20 cellular contexts compared by ENCODE assay signal in the genomic region with DNA sequence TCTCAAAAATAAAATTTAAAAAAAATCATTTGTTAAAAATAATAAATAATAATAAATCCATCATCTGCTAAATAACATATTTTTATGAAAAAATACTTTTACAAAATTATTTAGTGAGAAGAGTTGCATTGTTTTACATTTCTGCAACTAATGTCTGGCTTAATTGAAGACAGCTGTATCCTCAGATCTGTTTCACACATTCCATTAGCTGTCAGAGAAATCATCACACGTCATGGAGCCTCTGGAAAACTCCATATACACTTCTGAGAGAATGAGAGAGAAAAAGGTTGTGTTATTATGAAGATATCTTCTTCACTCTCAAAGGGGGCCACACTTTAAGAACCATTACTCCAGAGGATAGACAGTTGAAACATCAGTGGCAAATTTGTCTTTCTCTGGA. TPM values are rescaled to one million over a fixed set of nuclear protein-coding genes. Genes with fewer than 3 reads are reported as not detected.
DNase-seq lines count a peak whose midpoint lies in the region; ATAC-seq and TF ChIP-seq lines count a peak whose summit lies in the region.
"Had no signal": no experiment of that assay in that cellular context is flagged by ENCODE, and none has a peak within 500 bp of the region (broad histone marks: within the 10 kb centered on the region; RNA-seq: fewer than 3 reads in every experiment).

No MANE protein-coding gene starts in this region.

- no peak overlapping the region for H3K9ac ChIP-seq in fibroblast of lung (ENCODE audit: insufficient read depth, low read length)
- H3K9ac ChIP-seq: KMS-11 had no signal

- H3K27me3 ChIP-seq in left ventricle myocardium inferior (ENCODE audit: low read depth) (no peaks in the 10 kb centered on the region), fibroblast of lung (ENCODE audit: control insufficient read depth, insufficient read depth, low read length) (no peaks in the 10 kb centered on the region), sigmoid colon (no peaks in the 10 kb centered on the region), uterus (no peaks in the 10 kb centered on the region)

- intact Hi-C loops in left ventricle myocardium inferior (cut with micrococcal nuclease) (no loop called here), left ventricle myocardium superior (cut with micrococcal nuclease) (no loop called here), sigmoid colon (cut with DNase I) (no loop called here), uterus (cut with DNase I; ENCODE audit: low total_unique reads) (no loop called here)

- no peak for DNase-seq in left ventricle myocardium inferior
- DNase-seq in left ventricle myocardium superior, result no peak
- DNase-seq in fibroblast of lung (ENCODE audit: low read depth in 2 of 2), result no peak
- DNase-seq in sigmoid colon, result no peak
- no peak for DNase-seq in uterus
- DNase-seq in NCI-H187 treated with DMSO at 0.1 percent for 48 hours (lab: John Stamatoyannopoulos, UW), result no peak
- no peak for DNase-seq in COLO668 (lab: John Stamatoyannopoulos, UW; ENCODE audit: unreplicated experiment)
- no peak for DNase-seq in iPS-NIHi11 (ENCODE audit: low spot score)
- DNase-seq: 8988T; activated CD4-positive, alpha-beta T cell treated with anti-CD3 and anti-CD28 coated beads for 1 hour; activated CD8-positive, alpha-beta T cell treated with anti-CD3 and anti-CD28 coated beads for 36 hours; anterior cingulate cortex; endodermal cell; kidney glomerular epithelial cell; NCI-H1417 treated with DMSO at 0.1 percent for 48 hours; small intestine; stimulated activated CD4-positive, alpha-beta T cell treated with anti-CD3 and anti-CD28 coated beads, Interleukin-1b, Interleukin-23, amount 100 ng/mL, for 48 hours had no signal

- TF ChIP-seq POLR2A in sigmoid colon (IDR thresholded peaks at IDR 0.05) (no peak), uterus (IDR thresholded peaks at IDR 0.05) (no peak)

- WGBS in sigmoid colon, 2 donors, result 83 to 85% methylated on average over 1 of the region's 1 CpG

- H3K79me2 ChIP-seq in fibroblast of lung (ENCODE audit: control insufficient read depth, insufficient read depth, low read length), result peaks cover 77% of the 10 kb centered on the region

- H3K4me2 ChIP-seq in fibroblast of lung (ENCODE audit: extremely low read depth, insufficient read depth, low read length), result no peak overlapping the region
- H3K4me2 ChIP-seq: KMS-11 had no signal

- no peak overlapping the region for H3K4me3 ChIP-seq in left ventricle myocardium inferior
- H3K4me3 ChIP-seq in fibroblast of lung (replicated peaks in 1 of 4; ENCODE audit: control extremely low read depth in 1 of 4, insufficient read depth in 1 of 4, low read depth in 3 of 4, low read length in 4 of 4), result no peak overlapping the region
- no peak overlapping the region for H3K4me3 ChIP-seq in sigmoid colon
- no peak overlapping the region for H3K4me3 ChIP-seq in uterus

- no peaks in the 10 kb centered on the region for H3K9me3 ChIP-seq in left ventricle myocardium inferior (replicated peaks)
- H3K9me3 ChIP-seq in fibroblast of lung (ENCODE audit: control insufficient read depth, insufficient read depth, low read depth, low read length), result no peaks in the 10 kb centered on the region
- H3K9me3 ChIP-seq in sigmoid colon, result no peaks in the 10 kb centered on the region
- H3K9me3 ChIP-seq in uterus, result no peaks in the 10 kb centered on the region

- H3K4me1 ChIP-seq in left ventricle myocardium inferior (peaks cover 84% of the 10 kb centered on the region), fibroblast of lung (ENCODE audit: control insufficient read depth, extremely low read depth, insufficient read depth, low read length) (peaks cover 38% of the 10 kb centered on the region), sigmoid colon (peaks cover 0 to 98% (median 89%) of the 10 kb centered on the region in 4 donors), uterus (peaks cover 0 to 8% of the 10 kb centered on the region in 2 donors)

- TF ChIP-seq EP300 in sigmoid colon (IDR thresholded peaks at IDR 0.05), result no peak

- H3K36me3 ChIP-seq in left ventricle myocardium inferior, result peaks cover 57% of the 10 kb centered on the region
- peaks cover 14% of the 10 kb centered on the region for H3K36me3 ChIP-seq in fibroblast of lung (ENCODE audit: control insufficient read depth, insufficient read depth, low read length)
- peaks cover 0 to 15% (median 5%) of the 10 kb centered on the region in 4 donors for H3K36me3 ChIP-seq in sigmoid colon
- H3K36me3 ChIP-seq in uterus, result no peaks in the 10 kb centered on the region

- peak overlapping the region; percentile 6 for H3K27ac ChIP-seq in left ventricle myocardium inferior (replicated peaks)
- H3K27ac ChIP-seq in fibroblast of lung (ENCODE audit: insufficient read depth, low read length), result peak overlapping the region; percentile 75
- H3K27ac ChIP-seq in sigmoid colon, result peak overlapping the region; percentile 68 to 95 (median 92)
- peak overlapping the region; percentile 79 to 85 for H3K27ac ChIP-seq in uterus
- H3K27ac ChIP-seq: KMS-11, RWPE1 had no signal

- H2AFZ ChIP-seq in fibroblast of lung (ENCODE audit: low read length), result no peak overlapping the region

- no peaks in the 10 kb centered on the region for H4K20me1 ChIP-seq in fibroblast of lung (ENCODE audit: control insufficient read depth, extremely low read depth, insufficient read depth, low read length)

- no peak for ATAC-seq in left ventricle myocardium superior
- ATAC-seq: activated CD8-positive, alpha-beta T cell treated with anti-CD3 and anti-CD28 coated beads for 36 hours; esophagus mucosa had no signal

- no peak for TF ChIP-seq CTCF in left ventricle myocardium inferior (IDR thresholded peaks at IDR 0.05; ENCODE audit: borderline replicate concordance)
- no peak for TF ChIP-seq CTCF in fibroblast of lung (conservative IDR thresholded peaks at IDR 0.05 in 1 of 2, IDR thresholded peaks at IDR 0.05 in 1 of 2; ENCODE audit: low read depth in 1 of 2, low read length in 2 of 2)
- no peak for TF ChIP-seq CTCF in sigmoid colon (IDR thresholded peaks at IDR 0.05)
- TF ChIP-seq CTCF in uterus (IDR thresholded peaks at IDR 0.05), result no peak

RNA-seq across cellular contexts. Expression of a gene that starts 40.8 kb away (rescaled TPM):
- total RNA-seq in left ventricle myocardium inferior (34.8 TPM), left ventricle myocardium superior (34.5 TPM), fibroblast of lung (6.7 and 6.9 TPM in 2 replicates), sigmoid colon (10 to 100 TPM; 11.1 to 19.4 (median 16.6) TPM), uterus (10 to 100 TPM in 3 of 4 donors, 1 to 10 TPM in 1; 1.8 to 41.2 (median 17.0) TPM)
- polyA plus RNA-seq in fibroblast of lung (13.2 and 28.3 TPM in 2 replicates), sigmoid colon (10 to 100 TPM in 1 of 3 donors, 1 to 10 TPM in 2; 6.0 to 19.2 (median 7.6) TPM)
- polyA plus RNA-seq in fibroblast of lung (2012), result 20.2 and 37.9 TPM in 2 replicates
- 1.3 and 5.8 TPM in 2 replicates for polyA minus RNA-seq in fibroblast of lung (ENCODE audit: low replicate concordance)

Comparison
In these comparisons a context has a peak if more than half of its experiments do, and no peak if none do; other contexts are left out.
1. H3K27ac ChIP-seq: peak in every context shown above with its lines; median percentile 92 in sigmoid colon; 82 in uterus; 75 in fibroblast of lung; 6 in left ventricle myocardium inferior.